8 cellular contexts compared by ENCODE assay signal in genomic region chr6:36118550-36119107, GRCh38. TPM values are rescaled to one million over a fixed set of nuclear protein-coding genes. Genes with fewer than 3 reads are reported as not detected.
DNase-seq lines count a peak whose midpoint lies in the region; ATAC-seq and TF ChIP-seq lines count a peak whose summit lies in the region.

No MANE protein-coding gene starts in this region.

- no peaks in the 10 kb centered on the region for H3K79me2 ChIP-seq in smooth muscle cell (ENCODE audit: low read depth)

- H3F3A ChIP-seq in smooth muscle cell (ENCODE audit: low read depth): peaks cover 8% of the 10 kb centered on the region

- H3K9me3 Mint-ChIP-seq in CD4-positive, CD25-positive, alpha-beta regulatory T cell: no peaks in the 10 kb centered on the region
- no peaks in the 10 kb centered on the region for H3K9me3 Mint-ChIP-seq in activated naive CD8-positive, alpha-beta T cell treated with anti-CD3 and anti-CD28 coated beads, Interleukin-2, amount 10 ng/mL, durations not matched to agents 7 days and 5 days
- H3K9me3 Mint-ChIP-seq in natural killer cell: no peaks in the 10 kb centered on the region

- peak overlapping the region; percentile 98 for H3K27ac ChIP-seq in CD4-positive, CD25-positive, alpha-beta regulatory T cell (ENCODE audit: insufficient read depth, low read length, poor library complexity, severe bottlenecking)
- no peak overlapping the region for H3K27ac ChIP-seq in smooth muscle cell (ENCODE audit: low read depth)

- H3K27ac Mint-ChIP-seq in CD4-positive, CD25-positive, alpha-beta regulatory T cell: peak overlapping the region; percentile 96 to 100 (median 100)
- peak overlapping the region; percentile 97 for H3K27ac Mint-ChIP-seq in activated naive CD8-positive, alpha-beta T cell treated with anti-CD3 and anti-CD28 coated beads, Interleukin-2, amount 10 ng/mL, durations not matched to agents 7 days and 5 days
- peak overlapping the region; percentile 100 for H3K27ac Mint-ChIP-seq in natural killer cell

- H3K27me3 ChIP-seq in CD4-positive, CD25-positive, alpha-beta regulatory T cell (ENCODE audit: control insufficient read depth, insufficient read depth, low read length): no peaks in the 10 kb centered on the region
- no peaks in the 10 kb centered on the region for H3K27me3 ChIP-seq in smooth muscle cell (ENCODE audit: low read depth)

- peak; percentile 75 to 83 for ATAC-seq in CD4-positive, CD25-positive, alpha-beta regulatory T cell (ENCODE audit: low read depth in 2 of 2)
- peak; percentile 50 for ATAC-seq in activated naive CD8-positive, alpha-beta T cell treated with anti-CD3 and anti-CD28 coated beads, Interleukin-2, amount 10 ng/mL, durations not matched to agents 7 days and 5 days (ENCODE audit: low read depth)
- ATAC-seq in natural killer cell (peak; percentile 74 to 91 (median 85)), HG02973 (IDR thresholded peaks at IDR 0.05; ENCODE audit: unreplicated experiment) (no peak)

- no peak overlapping the region for H3K4me2 ChIP-seq in smooth muscle cell

- H3K36me3 Mint-ChIP-seq in CD4-positive, CD25-positive, alpha-beta regulatory T cell: peaks cover 8% of the 10 kb centered on the region
- peaks cover 30% of the 10 kb centered on the region for H3K36me3 Mint-ChIP-seq in activated naive CD8-positive, alpha-beta T cell treated with anti-CD3 and anti-CD28 coated beads, Interleukin-2, amount 10 ng/mL, durations not matched to agents 7 days and 5 days
- H3K36me3 Mint-ChIP-seq in natural killer cell: no peaks in the 10 kb centered on the region

- WGBS in smooth muscle cell (ENCODE audit: low lambda C conversion rate): 66% methylated on average over 4 of the region's 4 CpGs

- H3K36me3 ChIP-seq in CD4-positive, CD25-positive, alpha-beta regulatory T cell (ENCODE audit: control insufficient read depth, insufficient read depth, low read length): no peaks in the 10 kb centered on the region
- no peaks in the 10 kb centered on the region for H3K36me3 ChIP-seq in smooth muscle cell (ENCODE audit: low read depth)

- peak; percentile 69 to 93 (median 81) for DNase-seq in CD4-positive, CD25-positive, alpha-beta regulatory T cell
- peak; percentile 52 for DNase-seq in T follicular helper cell (ENCODE audit: low read depth)
- DNase-seq in activated naive CD8-positive, alpha-beta T cell treated with anti-CD3 and anti-CD28 coated beads, Interleukin-2, amount 10 ng/mL, durations not matched to agents 7 days and 5 days: no peak
- DNase-seq in natural killer cell: peak; percentile 77
- DNase-seq in HK-2 (ENCODE audit: unreplicated experiment): no peak
- DNase-seq in smooth muscle cell (lab: John Stamatoyannopoulos, UW; ENCODE audit: unreplicated experiment): no peak
- DNase-seq in COLO829 (ENCODE audit: low spot score): no peak

- peak overlapping the region; percentile 54 for H3K4me3 ChIP-seq in CD4-positive, CD25-positive, alpha-beta regulatory T cell (ENCODE audit: low read depth, low read length)
- no peak overlapping the region for H3K4me3 ChIP-seq in smooth muscle cell

- H2AFZ ChIP-seq in smooth muscle cell (ENCODE audit: low read depth): no peak overlapping the region

- peaks cover 36 to 99% (median 87%) of the 10 kb centered on the region in 4 donors for H3K4me1 Mint-ChIP-seq in CD4-positive, CD25-positive, alpha-beta regulatory T cell
- peaks cover 65% of the 10 kb centered on the region for H3K4me1 Mint-ChIP-seq in activated naive CD8-positive, alpha-beta T cell treated with anti-CD3 and anti-CD28 coated beads, Interleukin-2, amount 10 ng/mL, durations not matched to agents 7 days and 5 days
- H3K4me1 Mint-ChIP-seq in natural killer cell: peaks cover 95% of the 10 kb centered on the region in 2 donors

- H3K9me3 ChIP-seq in CD4-positive, CD25-positive, alpha-beta regulatory T cell (ENCODE audit: control insufficient read depth in 2 of 2, low read length in 2 of 2): no peaks in the 10 kb centered on the region
- no peaks in the 10 kb centered on the region for H3K9me3 ChIP-seq in smooth muscle cell (replicated peaks; ENCODE audit: low read depth)

- H3K27me3 Mint-ChIP-seq in CD4-positive, CD25-positive, alpha-beta regulatory T cell: no peaks in the 10 kb centered on the region
- H3K27me3 Mint-ChIP-seq in activated naive CD8-positive, alpha-beta T cell treated with anti-CD3 and anti-CD28 coated beads, Interleukin-2, amount 10 ng/mL, durations not matched to agents 7 days and 5 days: no peaks in the 10 kb centered on the region
- H3K27me3 Mint-ChIP-seq in natural killer cell (ENCODE audit: low read depth in 2 of 2): no peaks in the 10 kb centered on the region

- intact Hi-C loops in natural killer cell (cut with micrococcal nuclease): loop anchor here (1.0 kb wide), 1 partner anchor 91 kb away; the partner anchor contains the start of gene MAPK14

- TF ChIP-seq CTCF in natural killer cell (IDR thresholded peaks at IDR 0.05) (no peak), smooth muscle cell (IDR thresholded peaks at IDR 0.05; ENCODE audit: borderline replicate concordance, insufficient read depth, poor library complexity, severe bottlenecking) (no peak)

- POLR2A ChIA-PET in activated naive CD8-positive, alpha-beta T cell treated with anti-CD3 and anti-CD28 coated beads, Interleukin-2, amount 10 ng/mL, durations not matched to agents 7 days and 5 days (lab: Charles Lee): interaction anchor here (1.1 to 1.5 kb wide), 3 partner anchors 9 to 91 kb away, joined by 3 to 9 read pairs (median 4); partner anchors contain the start of genes MAPK13 and MAPK14

- no peak overlapping the region for H3K9ac ChIP-seq in smooth muscle cell (ENCODE audit: low read depth)

- peak overlapping the region; percentile 0 to 90 (median 78) for H3K4me3 Mint-ChIP-seq in CD4-positive, CD25-positive, alpha-beta regulatory T cell
- H3K4me3 Mint-ChIP-seq in activated naive CD8-positive, alpha-beta T cell treated with anti-CD3 and anti-CD28 coated beads, Interleukin-2, amount 10 ng/mL, durations not matched to agents 7 days and 5 days: no peak overlapping the region
- peak overlapping the region; percentile 80 for H3K4me3 Mint-ChIP-seq in natural killer cell

- H3K4me1 ChIP-seq in CD4-positive, CD25-positive, alpha-beta regulatory T cell (ENCODE audit: control insufficient read depth, insufficient read depth, low read length, poor library complexity, severe bottlenecking): peaks cover 97% of the 10 kb centered on the region
- H3K4me1 ChIP-seq in smooth muscle cell (ENCODE audit: low read depth): peaks cover 3% of the 10 kb centered on the region

- no peaks in the 10 kb centered on the region for H4K20me1 ChIP-seq in smooth muscle cell (ENCODE audit: low read depth)

RNA-seq across cellular contexts. Expression of gene MAPK13, which starts 11.7 kb away (rescaled TPM):
- total RNA-seq in CD4-positive, CD25-positive, alpha-beta regulatory T cell: 68.7 TPM
- 10 to 100 TPM; 60.7 to 75.8 (median 69.8) TPM for polyA plus RNA-seq in CD4-positive, CD25-positive, alpha-beta regulatory T cell
- 10 to 100 TPM; 40.5 to 41.6 TPM for total RNA-seq in activated naive CD8-positive, alpha-beta T cell treated with anti-CD3 and anti-CD28 coated beads, Interleukin-2, amount 10 ng/mL, durations not matched to agents 7 days and 5 days
- 10 to 100 TPM; 39.4 to 52.1 (median 49.9) TPM for total RNA-seq in natural killer cell
- 10.8 and 11.3 TPM in 2 replicates for total RNA-seq in smooth muscle cell
- polyA plus RNA-seq in smooth muscle cell: 8.4 and 16.8 TPM in 2 replicates

Comparison
In these comparisons a context has a peak if more than half of its experiments do, and no peak if none do; other contexts are left out.
1. DNase-seq: peak in CD4-positive, CD25-positive, alpha-beta regulatory T cell (3 of 3), T follicular helper cell (single experiment) and natural killer cell (single experiment); none in activated naive CD8-positive, alpha-beta T cell treated with anti-CD3 and anti-CD28 coated beads, Interleukin-2, amount 10 ng/mL, durations not matched to agents 7 days and 5 days (single experiment), HK-2 (single experiment), smooth muscle cell (single experiment) and COLO829 (single experiment).
2. Peak in every context shown above with its lines, with median percentiles within 50 percentile points of each other: H3K27ac Mint-ChIP-seq.